ENCODE assay signal across 1 cellular context in genomic region chr15:55196011-55196410, GRCh38.
TF ChIP-seq lines count a peak whose summit lies in the region.

No MANE protein-coding gene starts in this region.

TF ChIP-seq in WTC11, 78 proteins besides CTCF, POLR2A, EP300 and RAD21 (continued from another document):
- TF ChIP-seq, protein P1, sequence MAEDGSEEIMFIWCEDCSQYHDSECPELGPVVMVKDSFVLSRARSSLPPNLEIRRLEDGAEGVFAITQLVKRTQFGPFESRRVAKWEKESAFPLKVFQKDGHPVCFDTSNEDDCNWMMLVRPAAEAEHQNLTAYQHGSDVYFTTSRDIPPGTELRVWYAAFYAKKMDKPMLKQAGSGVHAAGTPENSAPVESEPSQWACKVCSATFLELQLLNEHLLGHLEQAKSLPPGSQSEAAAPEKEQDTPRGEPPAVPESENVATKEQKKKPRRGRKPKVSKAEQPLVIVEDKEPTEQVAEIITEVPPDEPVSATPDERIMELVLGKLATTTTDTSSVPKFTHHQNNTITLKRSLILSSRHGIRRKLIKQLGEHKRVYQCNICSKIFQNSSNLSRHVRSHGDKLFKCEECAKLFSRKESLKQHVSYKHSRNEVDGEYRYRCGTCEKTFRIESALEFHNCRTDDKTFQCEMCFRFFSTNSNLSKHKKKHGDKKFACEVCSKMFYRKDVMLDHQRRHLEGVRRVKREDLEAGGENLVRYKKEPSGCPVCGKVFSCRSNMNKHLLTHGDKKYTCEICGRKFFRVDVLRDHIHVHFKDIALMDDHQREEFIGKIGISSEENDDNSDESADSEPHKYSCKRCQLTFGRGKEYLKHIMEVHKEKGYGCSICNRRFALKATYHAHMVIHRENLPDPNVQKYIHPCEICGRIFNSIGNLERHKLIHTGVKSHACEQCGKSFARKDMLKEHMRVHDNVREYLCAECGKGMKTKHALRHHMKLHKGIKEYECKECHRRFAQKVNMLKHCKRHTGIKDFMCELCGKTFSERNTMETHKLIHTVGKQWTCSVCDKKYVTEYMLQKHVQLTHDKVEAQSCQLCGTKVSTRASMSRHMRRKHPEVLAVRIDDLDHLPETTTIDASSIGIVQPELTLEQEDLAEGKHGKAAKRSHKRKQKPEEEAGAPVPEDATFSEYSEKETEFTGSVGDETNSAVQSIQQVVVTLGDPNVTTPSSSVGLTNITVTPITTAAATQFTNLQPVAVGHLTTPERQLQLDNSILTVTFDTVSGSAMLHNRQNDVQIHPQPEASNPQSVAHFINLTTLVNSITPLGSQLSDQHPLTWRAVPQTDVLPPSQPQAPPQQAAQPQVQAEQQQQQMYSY (CRISPR knock-in tag; IDR thresholded peaks at IDR 0.05): no peak
